In the genomic region with DNA sequence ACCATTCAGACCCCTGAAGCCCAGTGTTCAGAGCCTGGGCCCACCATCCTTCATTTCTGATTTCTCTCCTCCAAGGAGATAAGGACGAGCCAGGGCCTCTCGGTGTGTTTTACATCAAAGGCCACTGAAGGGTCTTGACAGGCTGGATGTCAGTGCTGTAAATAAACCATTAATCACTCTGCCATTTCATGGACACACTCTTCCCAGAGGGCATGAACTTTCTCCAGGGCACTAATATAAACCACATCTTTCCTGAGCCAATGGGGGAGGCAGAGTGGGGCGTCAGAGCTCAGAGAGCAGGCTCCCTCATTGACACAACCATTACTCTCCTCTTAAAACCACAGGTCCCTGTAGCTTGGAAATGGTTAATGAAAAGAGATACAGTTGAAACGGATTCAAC, we compare ENCODE assay signal across 2 cellular contexts.
TF ChIP-seq lines count a peak whose summit lies in the region.

No MANE protein-coding gene starts in this region.

TF ChIP-seq in SK-N-SH, 30 proteins besides CTCF, POLR2A, EP300 and RAD21 (continued from another document):
- no peak for TF ChIP-seq SIN3A (IDR thresholded peaks at IDR 0.05; ENCODE audit: borderline replicate concordance, low read depth, low read length)
- TF ChIP-seq RXRA (IDR thresholded peaks at IDR 0.05; ENCODE audit: borderline replicate concordance, low read depth) = no peak

TF ChIP-seq in SK-N-SH treated with all-trans-retinoic acid at 6 μM for 48 hours, 23 proteins besides CTCF, POLR2A, EP300 and RAD21 (continued from another document):
- TF ChIP-seq, protein P1, sequence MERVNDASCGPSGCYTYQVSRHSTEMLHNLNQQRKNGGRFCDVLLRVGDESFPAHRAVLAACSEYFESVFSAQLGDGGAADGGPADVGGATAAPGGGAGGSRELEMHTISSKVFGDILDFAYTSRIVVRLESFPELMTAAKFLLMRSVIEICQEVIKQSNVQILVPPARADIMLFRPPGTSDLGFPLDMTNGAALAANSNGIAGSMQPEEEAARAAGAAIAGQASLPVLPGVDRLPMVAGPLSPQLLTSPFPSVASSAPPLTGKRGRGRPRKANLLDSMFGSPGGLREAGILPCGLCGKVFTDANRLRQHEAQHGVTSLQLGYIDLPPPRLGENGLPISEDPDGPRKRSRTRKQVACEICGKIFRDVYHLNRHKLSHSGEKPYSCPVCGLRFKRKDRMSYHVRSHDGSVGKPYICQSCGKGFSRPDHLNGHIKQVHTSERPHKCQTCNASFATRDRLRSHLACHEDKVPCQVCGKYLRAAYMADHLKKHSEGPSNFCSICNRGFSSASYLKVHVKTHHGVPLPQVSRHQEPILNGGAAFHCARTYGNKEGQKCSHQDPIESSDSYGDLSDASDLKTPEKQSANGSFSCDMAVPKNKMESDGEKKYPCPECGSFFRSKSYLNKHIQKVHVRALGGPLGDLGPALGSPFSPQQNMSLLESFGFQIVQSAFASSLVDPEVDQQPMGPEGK (CRISPR knock-in tag; IDR thresholded peaks at IDR 0.05; ENCODE audit: borderline replicate concordance) = no peak
- TF ChIP-seq CREB5 (CRISPR knock-in tag; IDR thresholded peaks at IDR 0.05; ENCODE audit: low read depth) (no peak), ARNTL (CRISPR knock-in tag; IDR thresholded peaks at IDR 0.05; ENCODE audit: borderline replicate concordance, low read depth) (no peak), OSR1 (CRISPR knock-in tag; IDR thresholded peaks at IDR 0.05) (no peak), ZNF70 (CRISPR knock-in tag; IDR thresholded peaks at IDR 0.05) (no peak), ZNF8 (CRISPR knock-in tag; IDR thresholded peaks at IDR 0.05) (no peak)
TF ChIP-seq in SK-N-SH treated with all-trans-retinoic acid at 6 μM for 48 hours: peak in this region for 0.
